In genomic region chr9:77964258-77964657, GRCh38 we compare ENCODE assay signal across 16 cellular contexts.
DNase-seq lines count a peak whose midpoint lies in the region; ATAC-seq, FAIRE-seq and TF ChIP-seq lines count a peak whose summit lies in the region.
"Had no signal": no experiment of that assay in that cellular context is flagged by ENCODE, and none has a peak within 500 bp of the region (broad histone marks: within the 10 kb centered on the region; RNA-seq: fewer than 3 reads in every experiment).

No MANE protein-coding gene starts in this region.

- POLR2A ChIA-PET in HEK293T (lab: Yijun Ruan, JAX): no interaction called here

- H3K9me3 Mint-ChIP-seq in effector memory CD8-positive, alpha-beta T cell: no peaks in the 10 kb centered on the region
- H3K9me3 Mint-ChIP-seq: CD8-positive, alpha-beta T cell; GM23338 had no signal

- no peaks in the 10 kb centered on the region for H3K36me3 ChIP-seq in pancreas
- H3K36me3 ChIP-seq: HAP-1 had no signal

- peaks cover 0 to 27% of the 10 kb centered on the region in 2 donors for H3K27me3 Mint-ChIP-seq in effector memory CD8-positive, alpha-beta T cell
- H3K27me3 Mint-ChIP-seq: CD4-positive, CD25-positive, alpha-beta regulatory T cell had no signal

- H3K4me3 Mint-ChIP-seq in effector memory CD8-positive, alpha-beta T cell: no peak overlapping the region
- H3K4me3 Mint-ChIP-seq: CD8-positive, alpha-beta T cell; GM23338 had no signal

- TF ChIP-seq CTCF in pancreas (IDR thresholded peaks at IDR 0.05): no peak

- no peak overlapping the region for H3K27ac ChIP-seq in pancreas

- no peaks in the 10 kb centered on the region for H3K9me3 ChIP-seq in pancreas
- H3K9me3 ChIP-seq: Caco-2, HAP-1 had no signal

- intact Hi-C loops in pancreas (cut with DNase I): no loop called here

- CTCF ChIA-PET in HEK293T (lab: Yijun Ruan, JAX): no interaction called here

- no peak for ATAC-seq in pancreas
- ATAC-seq in effector memory CD8-positive, alpha-beta T cell (replicated peaks): no peak
- ATAC-seq: CD8-positive, alpha-beta T cell; GM23338 had no signal

- no peak for TF ChIP-seq POLR2A in GM12891 (IDR thresholded peaks at IDR 0.05; ENCODE audit: low read depth, low read length)

- H3K36me3 Mint-ChIP-seq in effector memory CD8-positive, alpha-beta T cell (ENCODE audit: insufficient read depth): peaks cover 5% of the 10 kb centered on the region

- H3K27me3 ChIP-seq in pancreas: no peaks in the 10 kb centered on the region

- H3K4me1 Mint-ChIP-seq in effector memory CD8-positive, alpha-beta T cell (ENCODE audit: low read depth in 2 of 2): peaks cover 3 to 13% of the 10 kb centered on the region in 2 donors

- peaks cover 4 to 10% (median 7%) of the 10 kb centered on the region in 3 donors for H3K4me1 ChIP-seq in pancreas
- H3K4me1 ChIP-seq: Caco-2 had no signal

- 67 to 85% methylated on average over 3 of the region's 3 CpGs for WGBS in pancreas, 2 donors

- FAIRE-seq in pancreas (lab: Jason Lieb, UNC): peak; percentile 20
- no peak for FAIRE-seq in GM12891 (lab: Jason Lieb, UNC)
- FAIRE-seq: GM12892, GM19239 had no signal

- no peak overlapping the region for H3K4me3 ChIP-seq in pancreas
- H3K4me3 ChIP-seq: GM23338, HAP-1 had no signal

- DNase-seq in DMS79 (lab: John Stamatoyannopoulos, UW) (peak; percentile 5), DMS79 treated with DMSO at 0.1 percent for 48 hours (lab: John Stamatoyannopoulos, UW) (peak; percentile 6), HEK293T (ENCODE audit: extremely low spot score) (no peak), pancreas (no peak), GM12891 (ENCODE audit: insufficient read length, low spot score) (no peak)
- DNase-seq in effector memory CD8-positive, alpha-beta T cell: no peak
- DNase-seq: C1 segment of cervical spinal cord; Caco-2; CD4-positive, CD25-positive, alpha-beta regulatory T cell; CD8-positive, alpha-beta T cell; DMS153; GF-D8 had no signal

- H3K27ac Mint-ChIP-seq in effector memory CD8-positive, alpha-beta T cell: no peak overlapping the region
- H3K27ac Mint-ChIP-seq: CD8-positive, alpha-beta T cell; GM23338 had no signal

TF ChIP-seq in HEK293T, 16 proteins besides CTCF, POLR2A, EP300 and RAD21:
- TF ChIP-seq PKNOX1 (IDR thresholded peaks at IDR 0.05): peak; percentile 69
- TF ChIP-seq L3MBTL2 (conservative IDR thresholded peaks at IDR 0.05): no peak
- peak; percentile 46; the same call in 1 of the 2 replicates for TF ChIP-seq CTBP1 (IDR thresholded peaks at IDR 0.05; ENCODE audit: borderline replicate concordance)

TF ChIP-seq in GM12891, 5 proteins besides CTCF, POLR2A, EP300 and RAD21:
- TF ChIP-seq PAX5 (IDR thresholded peaks at IDR 0.05; ENCODE audit: insufficient read depth, low read length, severe bottlenecking) (no peak), POLR2AphosphoS5 (IDR thresholded peaks at IDR 0.05; ENCODE audit: low read depth, low read length) (no peak), TAF1 (IDR thresholded peaks at IDR 0.05; ENCODE audit: low read depth, low read length) (no peak), SPI1 (IDR thresholded peaks at IDR 0.05; ENCODE audit: low read depth, low read length) (no peak), POU2F2 (IDR thresholded peaks at IDR 0.05; ENCODE audit: low read depth, low read length) (no peak)

Comparison
In these comparisons a context has a peak if more than half of its experiments do, and no peak if none do; other contexts are left out.
1. DNase-seq: peak in DMS79 (single experiment) and DMS79 treated with DMSO at 0.1 percent for 48 hours (single experiment); none in HEK293T (single experiment), pancreas (0 of 6), GM12891 (single experiment) and effector memory CD8-positive, alpha-beta T cell (0 of 3).